ENCODE assay signal across 15 cellular contexts in genomic region chr10:29163746-29164145, GRCh38.
DNase-seq lines count a peak whose midpoint lies in the region; ATAC-seq, FAIRE-seq and TF ChIP-seq lines count a peak whose summit lies in the region.
"Had no signal": no experiment of that assay in that cellular context is flagged by ENCODE, and none has a peak within 500 bp of the region (broad histone marks: within the 10 kb centered on the region; RNA-seq: fewer than 3 reads in every experiment).

No MANE protein-coding gene starts in this region.

- H3K9me3 ChIP-seq in heart right ventricle (peaks cover 0 to 39% (median 12%) of the 10 kb centered on the region in 11 donors), esophagus squamous epithelium (no peaks in the 10 kb centered on the region)

- no peaks in the 10 kb centered on the region for H3K27me3 Mint-ChIP-seq in stimulated activated memory B cell treated with anti-CD40 and anti-IgM and Interleukin-4, amounts not matched to agents 10 μg/mL and 1 μg/mL and 100 μg/mL, for 72 hours

- TF ChIP-seq CTCF in heart right ventricle (IDR thresholded peaks at IDR 0.05) (no peak), foreskin keratinocyte (conservative IDR thresholded peaks at IDR 0.05) (no peak), esophagus squamous epithelium (IDR thresholded peaks at IDR 0.05) (no peak)

- H3K36me3 ChIP-seq in heart right ventricle (no peaks in the 10 kb centered on the region), esophagus squamous epithelium (no peaks in the 10 kb centered on the region)

- 42 to 64% methylated on average over 2 of the region's 2 CpGs for WGBS in heart right ventricle, 2 donors
- 31 to 38% methylated on average over 2 of the region's 2 CpGs for WGBS in esophagus squamous epithelium, 2 donors

- FAIRE-seq in urothelium cell line (lab: Jason Lieb, UNC), result no peak
- FAIRE-seq: GM19239 had no signal

- intact Hi-C loops in heart right ventricle (cut with DNase I), result no loop called here
- intact Hi-C loops in Right ventricle myocardium inferior (cut with DNase I), result no loop called here
- intact Hi-C loops in esophagus squamous epithelium (cut with DNase I), result no loop called here

- H3K27me3 ChIP-seq in heart right ventricle (no peaks in the 10 kb centered on the region), foreskin keratinocyte (no peaks in the 10 kb centered on the region), esophagus squamous epithelium (peaks cover 0 to 7% (median 0%) of the 10 kb centered on the region in 4 donors)

- H3K36me3 Mint-ChIP-seq in stimulated activated memory B cell treated with anti-CD40 and anti-IgM and Interleukin-4, amounts not matched to agents 10 μg/mL and 1 μg/mL and 100 μg/mL, for 72 hours, result no peaks in the 10 kb centered on the region
- H3K36me3 Mint-ChIP-seq: activated CD4-positive, alpha-beta memory T cell treated with anti-CD3 and anti-CD28 coated beads for 36 hours; IgD-negative memory B cell had no signal

- TF ChIP-seq POLR2A in esophagus squamous epithelium (IDR thresholded peaks at IDR 0.05), result no peak

- H3K4me3 Mint-ChIP-seq in stimulated activated memory B cell treated with anti-CD40 and anti-IgM and Interleukin-4, amounts not matched to agents 10 μg/mL and 1 μg/mL and 100 μg/mL, for 72 hours, result no peak overlapping the region
- H3K4me3 Mint-ChIP-seq: activated CD4-positive, alpha-beta memory T cell treated with anti-CD3 and anti-CD28 coated beads for 36 hours; IgD-negative memory B cell had no signal

- no peak overlapping the region for H3K27ac Mint-ChIP-seq in stimulated activated memory B cell treated with anti-CD40 and anti-IgM and Interleukin-4, amounts not matched to agents 10 μg/mL and 1 μg/mL and 100 μg/mL, for 72 hours
- H3K27ac Mint-ChIP-seq: activated CD4-positive, alpha-beta memory T cell treated with anti-CD3 and anti-CD28 coated beads for 36 hours; IgD-negative memory B cell had no signal

- peaks cover 15% of the 10 kb centered on the region for H3K9me3 Mint-ChIP-seq in stimulated activated memory B cell treated with anti-CD40 and anti-IgM and Interleukin-4, amounts not matched to agents 10 μg/mL and 1 μg/mL and 100 μg/mL, for 72 hours

- H3K4me1 ChIP-seq in heart right ventricle (peaks cover 0 to 7% (median 0%) of the 10 kb centered on the region in 9 donors), foreskin keratinocyte (peaks cover 20% of the 10 kb centered on the region), esophagus squamous epithelium (no peaks in the 10 kb centered on the region)

- no peak overlapping the region for H3K4me3 ChIP-seq in heart right ventricle
- H3K4me3 ChIP-seq in esophagus squamous epithelium, result no peak overlapping the region

- H3K4me1 Mint-ChIP-seq in stimulated activated memory B cell treated with anti-CD40 and anti-IgM and Interleukin-4, amounts not matched to agents 10 μg/mL and 1 μg/mL and 100 μg/mL, for 72 hours, result no peaks in the 10 kb centered on the region
- H3K4me1 Mint-ChIP-seq: IgD-negative memory B cell had no signal

- ATAC-seq in heart right ventricle, result peak in 6 of 8 donors; percentile 37 to 76 (median 51)
- ATAC-seq in Right ventricle myocardium inferior, result no peak
- ATAC-seq in foreskin keratinocyte, result peak; percentile 89
- ATAC-seq in stimulated activated memory B cell treated with anti-CD40 and anti-IgM and Interleukin-4, amounts not matched to agents 10 μg/mL and 1 μg/mL and 100 μg/mL, for 72 hours, result no peak
- ATAC-seq: Panc1 had no signal

- DNase-seq in heart right ventricle, result peak in 1 of 2 donors; percentile 23
- DNase-seq in Right ventricle myocardium inferior (ENCODE audit: missing footprints), result no peak
- peak; percentile 84 for DNase-seq in amniotic stem cell (lab: John Stamatoyannopoulos, UW)
- peak; percentile 90 to 96 for DNase-seq in foreskin keratinocyte
- DNase-seq in urothelium cell line (ENCODE audit: low spot score), result peak; percentile 27
- no peak for DNase-seq in NCI-H146 (lab: John Stamatoyannopoulos, UW)
- DNase-seq in esophagus squamous epithelium (lab: John Stamatoyannopoulos, UW), result no peak
- DNase-seq: ACHN; activated CD4-positive, alpha-beta memory T cell treated with anti-CD3 and anti-CD28 coated beads for 36 hours; DMS153; NCI-H524 had no signal

- H3K27ac ChIP-seq in heart right ventricle (peak overlapping the region in 2 of 10 donors; percentile 46 to 56), foreskin keratinocyte (peak overlapping the region; percentile 97), esophagus squamous epithelium (no peak overlapping the region)

Comparison
In these comparisons a context has a peak if more than half of its experiments do, and no peak if none do; other contexts are left out.
1. ATAC-seq: peak in heart right ventricle (6 of 8) and foreskin keratinocyte (single experiment); none in Right ventricle myocardium inferior (single experiment) and stimulated activated memory B cell treated with anti-CD40 and anti-IgM and Interleukin-4, amounts not matched to agents 10 μg/mL and 1 μg/mL and 100 μg/mL, for 72 hours (single experiment).
2. DNase-seq: peak in amniotic stem cell (single experiment), foreskin keratinocyte (2 of 2) and urothelium cell line (single experiment); none in Right ventricle myocardium inferior (single experiment), NCI-H146 (single experiment) and esophagus squamous epithelium (single experiment).